Comparison of ENCODE assay signal across 8 cellular contexts in genomic region chr5:172443441-172444109, GRCh38.
DNase-seq lines count a peak whose midpoint lies in the region; ATAC-seq, FAIRE-seq and TF ChIP-seq lines count a peak whose summit lies in the region.

No MANE protein-coding gene starts in this region.

- DNase-seq in EH (ENCODE audit: low read depth) (peak; percentile 95), OCI-M1 (lab: John Stamatoyannopoulos, UW) (peak; percentile 68), astrocyte of the hippocampus (ENCODE audit: low read depth, low spot score) (peak; percentile 98), kidney tubule cell (ENCODE audit: low spot score) (peak; percentile 92), GM10266 (ENCODE audit: extremely low spot score) (no peak), GM19239 (ENCODE audit: insufficient read length, low spot score) (no peak)
- peak; percentile 41 to 59 (median 55) for DNase-seq in stimulated activated CD4-positive, alpha-beta T cell treated with anti-CD3 and anti-CD28 coated beads, TNF-alpha, amount 100 ng/mL, for 48 hours (ENCODE audit: low read depth in 3 of 3)

- no peak for ATAC-seq in GM18502 (IDR thresholded peaks at IDR 0.05; ENCODE audit: poor library complexity, unreplicated experiment)

- FAIRE-seq in GM19239 (lab: Jason Lieb, UNC), result no peak

- TF ChIP-seq CTCF in GM10266 (IDR thresholded peaks at IDR 0.05; ENCODE audit: control insufficient read depth, insufficient read depth, low read depth, missing control alignments), result no peak

Comparison
In these comparisons a context has a peak if more than half of its experiments do, and no peak if none do; other contexts are left out.
1. DNase-seq: peak in EH (single experiment), OCI-M1 (single experiment), astrocyte of the hippocampus (single experiment), kidney tubule cell (single experiment) and stimulated activated CD4-positive, alpha-beta T cell treated with anti-CD3 and anti-CD28 coated beads, TNF-alpha, amount 100 ng/mL, for 48 hours (3 of 3); none in GM10266 (single experiment) and GM19239 (single experiment).